9 cellular contexts compared by ENCODE assay signal in genomic region chr1:71655604-71656003, GRCh38.
"Had no signal": no experiment of that assay in that cellular context is flagged by ENCODE, and none has a peak within 500 bp of the region (broad histone marks: within the 10 kb centered on the region; RNA-seq: fewer than 3 reads in every experiment).

No MANE protein-coding gene starts in this region.

- H3K4me3 ChIP-seq: GM23248, GM23338, HAP-1 had no signal

- H2AFZ ChIP-seq: GM23248, GM23338 had no signal

- H3K4me1 ChIP-seq: HAP-1 had no signal

- H3K9ac ChIP-seq: GM23248 had no signal

- H3K4me2 ChIP-seq: GM23338 had no signal

- DNase-seq: GM23248, GOT3, H7, H9, HCEC 1CT, HFFc6 had no signal

- H3K9me3 ChIP-seq: HAP-1 had no signal

- H3K27ac ChIP-seq: GM23248 had no signal

- H3K36me3 ChIP-seq: HAP-1 had no signal

- ATAC-seq: GM23338, HCT116 had no signal
